Comparison of ENCODE assay signal across 16 cellular contexts in genomic region chr1:55200667-55201066, GRCh38.
"Had no signal": no experiment of that assay in that cellular context is flagged by ENCODE, and none has a peak within 500 bp of the region (broad histone marks: within the 10 kb centered on the region; RNA-seq: fewer than 3 reads in every experiment).

No MANE protein-coding gene starts in this region.

- H3K9me3 ChIP-seq: lower lobe of right lung, neutrophil, suprapubic skin had no signal

- DNase-seq: activated CD4-positive, alpha-beta memory T cell treated with anti-CD3 and anti-CD28 coated beads for 36 hours; activated CD8-positive, alpha-beta memory T cell treated with anti-CD3 and anti-CD28 coated beads, Interleukin-2, amount 50 U/mL, for 4 hours; activated naive CD4-positive, alpha-beta T cell treated with anti-CD3 and anti-CD28 coated beads, Interleukin-2, amount 50 U/mL, for 16 hours; anterior cingulate cortex; effector CD8-positive, alpha-beta T cell; foreskin fibroblast; glutamatergic neuron; left cardiac atrium; lower lobe of right lung; retina; SJCRH30; stimulated activated CD4-positive, alpha-beta T cell treated with anti-CD3 and anti-CD28 coated beads, Interleukin-2, amount 100 ng/mL, for 48 hours; trophoblast cell had no signal

- H3K27ac ChIP-seq: lower lobe of right lung, neutrophil, SJCRH30, suprapubic skin had no signal

- H3K4me3 ChIP-seq: lower lobe of right lung, SJCRH30, suprapubic skin had no signal

- H3K27me3 Mint-ChIP-seq: activated CD4-positive, alpha-beta memory T cell treated with anti-CD3 and anti-CD28 coated beads for 36 hours had no signal

- H3K27ac Mint-ChIP-seq: activated CD4-positive, alpha-beta memory T cell treated with anti-CD3 and anti-CD28 coated beads for 36 hours had no signal

- H3K9me3 Mint-ChIP-seq: activated CD4-positive, alpha-beta memory T cell treated with anti-CD3 and anti-CD28 coated beads for 36 hours had no signal

- ATAC-seq: activated CD4-positive, CD25-positive, alpha-beta regulatory T cell treated with anti-CD3 and anti-CD28 coated beads, Interleukin-2, amount 50 U/mL, for 24 hours; left cardiac atrium; lower lobe of right lung had no signal

- H3K4me3 Mint-ChIP-seq: activated CD4-positive, alpha-beta memory T cell treated with anti-CD3 and anti-CD28 coated beads for 36 hours had no signal

- H3K36me3 ChIP-seq: lower lobe of right lung, neutrophil, suprapubic skin had no signal

- H3K27me3 ChIP-seq: neutrophil, SJCRH30, suprapubic skin had no signal
